In the genomic region with DNA sequence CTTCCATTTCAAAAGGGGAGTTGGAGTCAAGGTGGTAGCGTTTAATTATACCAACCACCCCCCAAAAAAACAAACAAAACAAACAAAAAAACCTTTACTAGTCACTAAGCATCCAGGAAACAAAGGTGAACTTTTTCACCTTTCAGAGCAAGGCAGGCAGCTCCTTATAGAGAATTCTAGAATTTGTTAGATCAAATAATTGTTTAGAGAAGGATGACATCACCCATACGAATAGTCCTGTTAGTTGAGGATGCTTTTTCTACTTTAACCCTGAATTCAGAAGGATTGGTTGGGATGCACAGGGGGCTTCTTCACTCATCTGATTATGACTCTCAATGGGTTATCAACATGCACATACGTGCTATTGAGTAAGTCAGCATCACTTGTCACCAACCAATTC, we compare ENCODE assay signal across 19 cellular contexts. TPM values are rescaled to one million over a fixed set of nuclear protein-coding genes. Genes with fewer than 3 reads are reported as not detected.
A peak's percentile ranks its signal among the peaks of the same experiment; 100 is the strongest.
DNase-seq lines count a peak whose midpoint lies in the region; ATAC-seq and TF ChIP-seq lines count a peak whose summit lies in the region.
"Had no signal": no experiment of that assay in that cellular context is flagged by ENCODE, and none has a peak within 500 bp of the region (broad histone marks: within the 10 kb centered on the region; RNA-seq: fewer than 3 reads in every experiment).

No MANE protein-coding gene starts in this region.

- TF ChIP-seq EP300 in neural cell (conservative IDR thresholded peaks at IDR 0.05; ENCODE audit: poor library complexity, severe bottlenecking) (no peak), gastroesophageal sphincter (IDR thresholded peaks at IDR 0.05) (no peak)

- ATAC-seq in CD4-positive, alpha-beta T cell (ENCODE audit: poor library complexity), result no peak
- no peak for ATAC-seq in central memory CD8-positive, alpha-beta T cell (replicated peaks; ENCODE audit: extremely low read depth, poor library complexity, severe bottlenecking)
- ATAC-seq in gastroesophageal sphincter (no peak), HG03432 (IDR thresholded peaks at IDR 0.05; ENCODE audit: unreplicated experiment) (no peak)
- ATAC-seq: body of pancreas; mucosa of descending colon; right cardiac atrium; stimulated activated naive CD8-positive, alpha-beta T cell treated with anti-CD3 and anti-CD28 coated beads, Interleukin-15, amount 100 ng/mL, for 72 hours had no signal

- H3K27me3 Mint-ChIP-seq in CD4-positive, alpha-beta T cell, result no peaks in the 10 kb centered on the region
- H3K27me3 Mint-ChIP-seq in central memory CD8-positive, alpha-beta T cell, result no peaks in the 10 kb centered on the region
- no peaks in the 10 kb centered on the region for H3K27me3 Mint-ChIP-seq in T-helper 2 cell treated with Interferon-gamma antibody and Interleukin-4, amounts not matched to agents 5 μg/mL and 100 μg/mL, for 36 hours (ENCODE audit: low read depth)
- H3K27me3 Mint-ChIP-seq: stimulated activated naive CD8-positive, alpha-beta T cell treated with anti-CD3 and anti-CD28 coated beads, Interleukin-15, amount 100 ng/mL, for 72 hours had no signal

- peaks cover 97% of the 10 kb centered on the region for H3K36me3 Mint-ChIP-seq in CD4-positive, alpha-beta T cell (ENCODE audit: low read depth)
- peaks cover 55% of the 10 kb centered on the region for H3K36me3 Mint-ChIP-seq in central memory CD8-positive, alpha-beta T cell (ENCODE audit: insufficient read depth)
- H3K36me3 Mint-ChIP-seq in T-helper 2 cell treated with Interferon-gamma antibody and Interleukin-4, amounts not matched to agents 5 μg/mL and 100 μg/mL, for 36 hours (ENCODE audit: low read depth), result peaks cover 60% of the 10 kb centered on the region

- WGBS in gastroesophageal sphincter (ENCODE audit: low coverage in 1 of 2), 2 donors, result 53 to 56% methylated on average over 2 to 3 of the region's 3 CpGs

- H3K4me3 ChIP-seq in HEK293 (ENCODE audit: low read depth, low read length) (no peak overlapping the region), neural cell (ENCODE audit: low read length) (no peak overlapping the region), gastroesophageal sphincter (no peak overlapping the region)
- H3K4me3 ChIP-seq: body of pancreas, mucosa of descending colon had no signal

- peaks cover 94% of the 10 kb centered on the region for H3K4me1 Mint-ChIP-seq in CD4-positive, alpha-beta T cell (ENCODE audit: low read depth)
- H3K4me1 Mint-ChIP-seq in central memory CD8-positive, alpha-beta T cell, result peaks cover 86% of the 10 kb centered on the region
- peaks cover 51% of the 10 kb centered on the region for H3K4me1 Mint-ChIP-seq in T-helper 2 cell treated with Interferon-gamma antibody and Interleukin-4, amounts not matched to agents 5 μg/mL and 100 μg/mL, for 36 hours (ENCODE audit: low read depth)

- CTCF ChIA-PET in CD4-positive, alpha-beta T cell (lab: Charles Lee), result no interaction called here
- CTCF ChIA-PET in HEK293 (lab: Yijun Ruan, JAX), result no interaction called here

- H3K27me3 ChIP-seq in CD4-positive, alpha-beta T cell (ENCODE audit: control insufficient read depth, insufficient read depth, low read length), result no peaks in the 10 kb centered on the region
- no peaks in the 10 kb centered on the region for H3K27me3 ChIP-seq in neural cell (ENCODE audit: insufficient read depth, low read depth, low read length)
- H3K27me3 ChIP-seq in gastroesophageal sphincter, result no peaks in the 10 kb centered on the region
- H3K27me3 ChIP-seq: body of pancreas had no signal

- H3K9me3 Mint-ChIP-seq in CD4-positive, alpha-beta T cell, result no peaks in the 10 kb centered on the region
- H3K9me3 Mint-ChIP-seq in central memory CD8-positive, alpha-beta T cell, result no peaks in the 10 kb centered on the region
- H3K9me3 Mint-ChIP-seq in T-helper 2 cell treated with Interferon-gamma antibody and Interleukin-4, amounts not matched to agents 5 μg/mL and 100 μg/mL, for 36 hours, result no peaks in the 10 kb centered on the region
- H3K9me3 Mint-ChIP-seq: CD14-positive monocyte; stimulated activated naive CD8-positive, alpha-beta T cell treated with anti-CD3 and anti-CD28 coated beads, Interleukin-15, amount 100 ng/mL, for 72 hours had no signal

- no peaks in the 10 kb centered on the region for H3K9me3 ChIP-seq in CD4-positive, alpha-beta T cell (ENCODE audit: control insufficient read depth, low read length)
- no peaks in the 10 kb centered on the region for H3K9me3 ChIP-seq in HEK293 (ENCODE audit: control insufficient read depth, insufficient read depth, low read depth, low read length)
- H3K9me3 ChIP-seq in neural cell (ENCODE audit: low read length), result no peaks in the 10 kb centered on the region
- no peaks in the 10 kb centered on the region for H3K9me3 ChIP-seq in gastroesophageal sphincter
- H3K9me3 ChIP-seq: body of pancreas, mucosa of descending colon had no signal

- H3K27ac Mint-ChIP-seq in CD4-positive, alpha-beta T cell, result peak overlapping the region; percentile 99
- peak overlapping the region; percentile 96 for H3K27ac Mint-ChIP-seq in central memory CD8-positive, alpha-beta T cell (ENCODE audit: low read depth)
- H3K27ac Mint-ChIP-seq in T-helper 2 cell treated with Interferon-gamma antibody and Interleukin-4, amounts not matched to agents 5 μg/mL and 100 μg/mL, for 36 hours, result no peak overlapping the region

- TF ChIP-seq CTCF in CD4-positive, alpha-beta T cell (IDR thresholded peaks at IDR 0.05), result no peak
- no peak for TF ChIP-seq CTCF in HEK293 (tag by site-specific recombination; IDR thresholded peaks at IDR 0.05)
- TF ChIP-seq CTCF in neural cell (IDR thresholded peaks at IDR 0.05; ENCODE audit: poor library complexity, severe bottlenecking), result no peak
- TF ChIP-seq CTCF in gastroesophageal sphincter (IDR thresholded peaks at IDR 0.05), result no peak

- H3K36me3 ChIP-seq in HEK293 (ENCODE audit: control insufficient read depth in 2 of 2, insufficient read depth in 1 of 2, low read length in 2 of 2) (peaks cover 7 to 57% of the 10 kb centered on the region in 2 experiments), neural cell (ENCODE audit: insufficient read depth, low read length) (no peaks in the 10 kb centered on the region), gastroesophageal sphincter (no peaks in the 10 kb centered on the region)

- H3K4me1 ChIP-seq in HEK293 (ENCODE audit: control insufficient read depth, insufficient read depth, low read length), result peaks cover 29% of the 10 kb centered on the region
- H3K4me1 ChIP-seq in gastroesophageal sphincter, result peaks cover 9 to 91% (median 54%) of the 10 kb centered on the region in 3 donors

- no peak overlapping the region for H3K4me2 ChIP-seq in neural cell (ENCODE audit: low read length)

- DNase-seq in CD4-positive, alpha-beta T cell, result no peak
- DNase-seq in central memory CD8-positive, alpha-beta T cell (ENCODE audit: low spot score in 2 of 2), result no peak
- DNase-seq in T-helper 2 cell treated with Interferon-gamma antibody and Interleukin-4, amounts not matched to agents 5 μg/mL and 100 μg/mL, for 36 hours (ENCODE audit: low spot score), result no peak
- DNase-seq in activated effector memory CD4-positive, alpha-beta T cell treated with Interleukin-2 at 50 U/mL for 16 hours, result no peak
- DNase-seq: body of pancreas; effector memory CD4-positive, alpha-beta T cell; foreskin melanocyte; islet precursor cell; mucosa of descending colon; NCI-H1436; NCI-H226; right cardiac atrium; stimulated activated CD4-positive, alpha-beta T cell treated with anti-CD3 and anti-CD28 coated beads, Interleukin-4, amount 100 ng/mL, for 4 hours; stimulated activated naive CD8-positive, alpha-beta T cell treated with anti-CD3 and anti-CD28 coated beads, Interleukin-15, amount 100 ng/mL, for 72 hours had no signal

- intact Hi-C loops in CD4-positive, alpha-beta T cell (cut with DNase I, micrococcal nuclease), result loop anchor here in 1 of 2 experiments (10.0 kb wide), 1 partner anchor 592 kb away; a partner anchor contains a TSS

- no peak overlapping the region for H2AFZ ChIP-seq in neural cell (ENCODE audit: low read depth, low read length)

- H3K79me2 ChIP-seq in neural cell (replicated peaks; ENCODE audit: insufficient read depth, low read length), result peaks cover 93% of the 10 kb centered on the region

- H3K4me3 Mint-ChIP-seq in CD4-positive, alpha-beta T cell, result peak overlapping the region; percentile 68
- no peak overlapping the region for H3K4me3 Mint-ChIP-seq in central memory CD8-positive, alpha-beta T cell
- H3K4me3 Mint-ChIP-seq in T-helper 2 cell treated with Interferon-gamma antibody and Interleukin-4, amounts not matched to agents 5 μg/mL and 100 μg/mL, for 36 hours, result no peak overlapping the region
- H3K4me3 Mint-ChIP-seq: CD14-positive monocyte had no signal

- H3K9me2 ChIP-seq in neural cell (ENCODE audit: insufficient read depth, low read length), result no peaks in the 10 kb centered on the region

- H4K20me1 ChIP-seq in neural cell (ENCODE audit: insufficient read depth), result no peaks in the 10 kb centered on the region

- POLR2A ChIA-PET in CD4-positive, alpha-beta T cell (lab: Charles Lee), result interaction anchor here (0.7 to 1.0 kb wide), 4 partner anchors 8 to 136 kb away, joined by 3 read pairs; no protein-coding TSS in a partner anchor
- POLR2A ChIA-PET in HEK293 (lab: Yijun Ruan, JAX), result no interaction called here

- no peak overlapping the region for H3K27ac ChIP-seq in CD4-positive, alpha-beta T cell (ENCODE audit: low read depth, low read length)
- H3K27ac ChIP-seq in HEK293 (ENCODE audit: extremely low read depth, low read depth, low read length), result no peak overlapping the region
- peak overlapping the region; percentile 99 for H3K27ac ChIP-seq in neural cell (ENCODE audit: low read length)
- H3K27ac ChIP-seq in gastroesophageal sphincter, result peak overlapping the region in 1 of 4 donors; percentile 14

- TF ChIP-seq RAD21 in neural cell (conservative IDR thresholded peaks at IDR 0.05), result no peak

- no peaks in the 10 kb centered on the region for H3F3A ChIP-seq in neural cell (ENCODE audit: insufficient read depth, low read length, poor library complexity, severe bottlenecking)

- no peak overlapping the region for H3K9ac ChIP-seq in neural cell (ENCODE audit: low read length)

- no peak for TF ChIP-seq POLR2A in gastroesophageal sphincter (IDR thresholded peaks at IDR 0.05)

TF ChIP-seq in neural cell, 6 proteins besides CTCF, POLR2A, EP300 and RAD21 (continues in another document):
- TF ChIP-seq TAF1 (IDR thresholded peaks at IDR 0.05; ENCODE audit: low read depth) (no peak), POLR2AphosphoS5 (IDR thresholded peaks at IDR 0.05) (no peak)

RNA-seq across cellular contexts. Expression of a gene that starts 44.3 kb away (rescaled TPM):
- 1,000 to 10,000 TPM; 1,245 to 1,317 TPM for total RNA-seq in CD4-positive, alpha-beta T cell
- polyA plus RNA-seq in neural cell, result 958 and 975 TPM in 2 replicates
- 657 and 755 TPM in 2 replicates for polyA minus RNA-seq in neural cell
- 100 to 1,000 TPM; 521 to 893 (median 652) TPM for total RNA-seq in gastroesophageal sphincter

RNA-seq across cellular contexts. Expression of a gene that starts 46.1 kb away (rescaled TPM):
- not detected for total RNA-seq in CD4-positive, alpha-beta T cell
- 0.64 TPM in 1 of 2 replicates, not detected in the other for polyA plus RNA-seq in neural cell
- polyA minus RNA-seq in neural cell, result 0.49 and 1.3 TPM in 2 replicates
- total RNA-seq in gastroesophageal sphincter, result under 1 TPM in 1 of 4 donors, not detected in 3; 0.19 TPM
- polyA plus RNA-seq: CD14-positive monocyte had no signal
